ENCODE assay signal across 15 cellular contexts in genomic region chr12:31004666-31005065, GRCh38.
"Had no signal": no experiment of that assay in that cellular context is flagged by ENCODE, and none has a peak within 500 bp of the region (broad histone marks: within the 10 kb centered on the region; RNA-seq: fewer than 3 reads in every experiment).

No MANE protein-coding gene starts in this region.

- H3K36me3 ChIP-seq: gastroesophageal sphincter, left lung, upper lobe of left lung had no signal

- H3K4me3 ChIP-seq: dorsolateral prefrontal cortex, gastroesophageal sphincter, hepatocyte, left lung, smooth muscle cell, testis, upper lobe of left lung had no signal

- H3K79me2 ChIP-seq: hepatocyte had no signal

- ATAC-seq: activated T-helper 17 cell treated with anti-CD3 and anti-CD28 coated beads, Interleukin-2, amount 50 U/mL, for 72 hours; gastroesophageal sphincter; left lung; natural killer cell had no signal

- H3K4me1 ChIP-seq: gastroesophageal sphincter, left lung, testis had no signal

- H3K4me2 ChIP-seq: hepatocyte, smooth muscle cell had no signal

- H3K27me3 ChIP-seq: dorsolateral prefrontal cortex, gastroesophageal sphincter, hepatocyte, left lung, testis, upper lobe of left lung had no signal

- DNase-seq: activated CD4-positive, alpha-beta T cell treated with anti-CD3 and anti-CD28 coated beads, Interleukin-2, amount 10 ng/mL, durations not matched to agents 24 days and 14 days; activated CD4-positive, CD25-positive, alpha-beta regulatory T cell; activated CD8-positive, alpha-beta memory T cell treated with anti-CD3 and anti-CD28 coated beads for 24 hours; activated naive CD4-positive, alpha-beta T cell treated with anti-CD3 and anti-CD28 coated beads, Interleukin-2, amount 10 ng/mL, durations not matched to agents 7 days and 5 days; natural killer cell; retina; stimulated activated naive CD8-positive, alpha-beta T cell treated with anti-CD3 and anti-CD28 coated beads, Interleukin-15, amount 100 ng/mL, for 72 hours; testis; upper lobe of left lung had no signal

- H2AFZ ChIP-seq: hepatocyte had no signal

- H3K9me3 ChIP-seq: gastroesophageal sphincter, left lung, testis, upper lobe of left lung had no signal

- H3K27ac ChIP-seq: dorsolateral prefrontal cortex, gastroesophageal sphincter, hepatocyte, left lung, testis, upper lobe of left lung had no signal
